ENCODE assay signal across 16 cellular contexts in genomic region chr7:99762680-99763327, GRCh38. TPM values are rescaled to one million over a fixed set of nuclear protein-coding genes. Genes with fewer than 3 reads are reported as not detected.
A peak's percentile ranks its signal among the peaks of the same experiment; 100 is the strongest.
DNase-seq lines count a peak whose midpoint lies in the region; ATAC-seq, FAIRE-seq and TF ChIP-seq lines count a peak whose summit lies in the region.
"Had no signal": no experiment of that assay in that cellular context is flagged by ENCODE, and none has a peak within 500 bp of the region (broad histone marks: within the 10 kb centered on the region; RNA-seq: fewer than 3 reads in every experiment).

No MANE protein-coding gene starts in this region.

- peak; percentile 98 for DNase-seq in NCI-H226
- peak; percentile 87 for DNase-seq in epithelial cell of esophagus (ENCODE audit: low read depth)
- DNase-seq in keratinocyte (ENCODE audit: low read depth, low spot score): no peak
- no peak for DNase-seq in suprapubic skin (ENCODE audit: low spot score in 2 of 2)
- DNase-seq in Karpas-422: no peak
- no peak for DNase-seq in CD4-positive, alpha-beta T cell
- DNase-seq: activated CD8-positive, alpha-beta memory T cell treated with anti-CD3 and anti-CD28 coated beads for 24 hours; DMS53; effector memory CD4-positive, alpha-beta T cell; kidney; NCI-H1417 had no signal

- H3K4me1 ChIP-seq in keratinocyte (ENCODE audit: control insufficient read depth, extremely low read depth, insufficient read depth, low read length): peaks cover 19% of the 10 kb centered on the region
- H3K4me1 ChIP-seq in suprapubic skin: peaks cover 13% of the 10 kb centered on the region
- H3K4me1 ChIP-seq in Karpas-422 (ENCODE audit: low read length): peaks cover 5% of the 10 kb centered on the region
- H3K4me1 ChIP-seq: parathyroid adenoma had no signal

- no peak for TF ChIP-seq POLR2A in suprapubic skin (IDR thresholded peaks at IDR 0.05)

- CTCF ChIA-PET in CD4-positive, alpha-beta T cell (lab: Charles Lee): no interaction called here

- POLR2A ChIA-PET in CD4-positive, alpha-beta T cell (lab: Charles Lee): no interaction called here

- H3K27ac ChIP-seq in keratinocyte (ENCODE audit: control insufficient read depth, insufficient read depth, low read length): peak overlapping the region; percentile 46
- H3K27ac ChIP-seq in suprapubic skin: peak overlapping the region; percentile 38
- H3K27ac ChIP-seq in Karpas-422 (ENCODE audit: low read length): no peak overlapping the region
- H3K27ac ChIP-seq in CD4-positive, alpha-beta T cell (ENCODE audit: low read depth, low read length): no peak overlapping the region
- H3K27ac ChIP-seq: parathyroid adenoma had no signal

- dilution Hi-C loops in keratinocyte (cut with MboI; ENCODE audit: extremely low pct_ligation_motif_present, low sequenced_read_pairs): no loop called here

- H3K27me3 Mint-ChIP-seq in CD4-positive, alpha-beta T cell: peaks cover 4% of the 10 kb centered on the region
- H3K27me3 Mint-ChIP-seq: activated naive CD8-positive, alpha-beta T cell had no signal

- H3K79me2 ChIP-seq in keratinocyte (ENCODE audit: control insufficient read depth, insufficient read depth, low read length): no peaks in the 10 kb centered on the region
- no peaks in the 10 kb centered on the region for H3K79me2 ChIP-seq in Karpas-422 (ENCODE audit: low read length)
- H3K79me2 ChIP-seq: parathyroid adenoma had no signal

- FAIRE-seq in keratinocyte (lab: Jason Lieb, UNC): peak; percentile 90
- FAIRE-seq: GM18507, kidney had no signal

- H3K9me3 Mint-ChIP-seq in CD4-positive, alpha-beta T cell: no peaks in the 10 kb centered on the region

- TF ChIP-seq CTCF in epithelial cell of esophagus (IDR thresholded peaks at IDR 0.05; ENCODE audit: insufficient read depth, low read depth, low read length, missing control alignments) (no peak), keratinocyte (optimal IDR thresholded peaks at IDR 0.05 in 1 of 3, IDR thresholded peaks at IDR 0.05 in 1 of 3, conservative IDR thresholded peaks at IDR 0.05 in 1 of 3; ENCODE audit: extremely low read depth in 1 of 3, insufficient read depth in 2 of 3, low read length in 3 of 3) (no peak), suprapubic skin (IDR thresholded peaks at IDR 0.05) (no peak)
- TF ChIP-seq CTCF in CD4-positive, alpha-beta T cell (IDR thresholded peaks at IDR 0.05): no peak

- no peak for TF ChIP-seq EP300 in suprapubic skin (IDR thresholded peaks at IDR 0.05)

- H3K4me1 Mint-ChIP-seq in CD4-positive, alpha-beta T cell (ENCODE audit: low read depth): no peaks in the 10 kb centered on the region

- H3K27ac Mint-ChIP-seq in CD4-positive, alpha-beta T cell: no peak overlapping the region
- H3K27ac Mint-ChIP-seq: activated naive CD8-positive, alpha-beta T cell had no signal

- no peaks in the 10 kb centered on the region for H3K9me2 ChIP-seq in Karpas-422 (replicated peaks; ENCODE audit: insufficient read depth, low read length)

- no peak overlapping the region for H3K4me3 ChIP-seq in epithelial cell of esophagus (ENCODE audit: low read length)
- H3K4me3 ChIP-seq in keratinocyte (ENCODE audit: control insufficient read depth in 2 of 3, extremely low read depth in 1 of 3, insufficient read depth in 2 of 3, low read depth in 1 of 3, low read length in 3 of 3): peak overlapping the region in 1 of 3 experiments; percentile 19
- H3K4me3 ChIP-seq in suprapubic skin: no peak overlapping the region
- no peak overlapping the region for H3K4me3 ChIP-seq in Karpas-422 (ENCODE audit: low read length)

- WGBS in suprapubic skin: 36% methylated on average over 7 of the region's 7 CpGs

- H4K20me1 ChIP-seq in keratinocyte (ENCODE audit: control insufficient read depth, extremely low read depth, insufficient read depth, low read length) (no peaks in the 10 kb centered on the region), Karpas-422 (ENCODE audit: insufficient read depth, low read depth, low read length) (no peaks in the 10 kb centered on the region)

- H3K9me1 ChIP-seq in keratinocyte (ENCODE audit: control insufficient read depth, extremely low read depth, insufficient read depth, low read length): no peaks in the 10 kb centered on the region

- intact Hi-C loops in CD4-positive, alpha-beta T cell (cut with DNase I, micrococcal nuclease): no loop called here

- H2AFZ ChIP-seq in keratinocyte (ENCODE audit: control insufficient read depth, low read length): peak overlapping the region; percentile 57
- no peak overlapping the region for H2AFZ ChIP-seq in Karpas-422 (ENCODE audit: low read length)
- H2AFZ ChIP-seq: parathyroid adenoma had no signal

- no peaks in the 10 kb centered on the region for H3K9me3 ChIP-seq in keratinocyte (ENCODE audit: control insufficient read depth, low read depth, low read length)
- no peaks in the 10 kb centered on the region for H3K9me3 ChIP-seq in suprapubic skin
- no peaks in the 10 kb centered on the region for H3K9me3 ChIP-seq in Karpas-422 (ENCODE audit: low read length)
- no peaks in the 10 kb centered on the region for H3K9me3 ChIP-seq in CD4-positive, alpha-beta T cell (ENCODE audit: control insufficient read depth, low read length)

- no peaks in the 10 kb centered on the region for H3K36me3 Mint-ChIP-seq in CD4-positive, alpha-beta T cell (ENCODE audit: low read depth)
- H3K36me3 Mint-ChIP-seq: activated naive CD8-positive, alpha-beta T cell had no signal

- H3K4me3 Mint-ChIP-seq in CD4-positive, alpha-beta T cell: no peak overlapping the region
- H3K4me3 Mint-ChIP-seq: activated naive CD8-positive, alpha-beta T cell had no signal

- H3K36me3 ChIP-seq in keratinocyte (ENCODE audit: control insufficient read depth in 2 of 2, extremely low read depth in 1 of 2, insufficient read depth in 2 of 2, low read length in 2 of 2) (no peaks in the 10 kb centered on the region), suprapubic skin (no peaks in the 10 kb centered on the region), Karpas-422 (ENCODE audit: insufficient read depth, low read length) (no peaks in the 10 kb centered on the region)

- ATAC-seq in CD4-positive, alpha-beta T cell (ENCODE audit: poor library complexity): no peak
- ATAC-seq in GM21526 (IDR thresholded peaks at IDR 0.05; ENCODE audit: low FRiP score, unreplicated experiment) (no peak), HG03280 (IDR thresholded peaks at IDR 0.05; ENCODE audit: unreplicated experiment) (no peak)

- H3K9ac ChIP-seq in keratinocyte (ENCODE audit: control insufficient read depth, extremely low read depth, insufficient read depth, low read length) (peak overlapping the region; percentile 18), Karpas-422 (ENCODE audit: low read length) (no peak overlapping the region)
- H3K9ac ChIP-seq: parathyroid adenoma had no signal

- H3K4me2 ChIP-seq in keratinocyte (ENCODE audit: control insufficient read depth, extremely low read depth, insufficient read depth, low read depth, low read length) (peak overlapping the region; percentile 74), Karpas-422 (ENCODE audit: low read depth, low read length, poor library complexity, severe bottlenecking) (no peak overlapping the region)

- H3K27me3 ChIP-seq in keratinocyte (ENCODE audit: control insufficient read depth, extremely low read depth, insufficient read depth, low read length) (no peaks in the 10 kb centered on the region), suprapubic skin (no peaks in the 10 kb centered on the region), Karpas-422 (ENCODE audit: low read length) (no peaks in the 10 kb centered on the region)
- H3K27me3 ChIP-seq in CD4-positive, alpha-beta T cell (ENCODE audit: control insufficient read depth, insufficient read depth, low read length): no peaks in the 10 kb centered on the region

RNA-seq across cellular contexts. Expression of gene CYP3A4, which starts 21.2 kb away (rescaled TPM):
- not detected in 3 replicates for polyA plus RNA-seq in keratinocyte
- not detected for polyA plus RNA-seq in keratinocyte (2011; ENCODE audit: low read depth)
- polyA plus RNA-seq in keratinocyte (2011; cell fraction: cytosol; rRNA removed): not detected in 2 replicates
- polyA plus RNA-seq in keratinocyte (2011; cell fraction: nucleus; rRNA removed): not detected in 2 replicates
- polyA plus RNA-seq in keratinocyte (2012; ENCODE audit: low replicate concordance): 0.08 TPM in 1 of 2 replicates, not detected in the other
- not detected in 3 replicates for polyA minus RNA-seq in keratinocyte
- not detected for polyA minus RNA-seq in keratinocyte (2011; cell fraction: cytosol; rRNA and poly(A)+ RNA removed)
- not detected in 2 replicates for polyA minus RNA-seq in keratinocyte (2011; cell fraction: nucleus; rRNA and poly(A)+ RNA removed)
- 1 to 10 TPM; 2.3 to 7.8 (median 4.4) TPM for total RNA-seq in suprapubic skin
- total RNA-seq in Karpas-422 (2014; rRNA removed; shearing (Covaris generic); ENCODE audit: low replicate concordance): not detected in 2 replicates
- not detected for total RNA-seq in CD4-positive, alpha-beta T cell
- total RNA-seq: kidney had no signal

RNA-seq across cellular contexts. Expression of gene CYP3A7, which starts 27.8 kb away (rescaled TPM):
- polyA plus RNA-seq in keratinocyte: not detected in 3 replicates
- not detected for polyA plus RNA-seq in keratinocyte (2011; ENCODE audit: low read depth)
- not detected in 2 replicates for polyA plus RNA-seq in keratinocyte (2011; cell fraction: cytosol; rRNA removed)
- not detected in 2 replicates for polyA plus RNA-seq in keratinocyte (2011; cell fraction: nucleus; rRNA removed)
- not detected in 2 replicates for polyA plus RNA-seq in keratinocyte (2012; ENCODE audit: low replicate concordance)
- not detected in 3 replicates for polyA minus RNA-seq in keratinocyte
- not detected for polyA minus RNA-seq in keratinocyte (2011; cell fraction: cytosol; rRNA and poly(A)+ RNA removed)
- polyA minus RNA-seq in keratinocyte (2011; cell fraction: nucleus; rRNA and poly(A)+ RNA removed): not detected in 2 replicates
- total RNA-seq in suprapubic skin: under 1 TPM in 1 of 4 donors, not detected in 3; 0.49 TPM
- total RNA-seq in Karpas-422 (2014; rRNA removed; shearing (Covaris generic); ENCODE audit: low replicate concordance): not detected in 2 replicates
- not detected for total RNA-seq in CD4-positive, alpha-beta T cell
- total RNA-seq: kidney had no signal

Comparison
In these comparisons a context has a peak if more than half of its experiments do, and no peak if none do; other contexts are left out.
1. DNase-seq: peak in NCI-H226 (single experiment) and epithelial cell of esophagus (single experiment); none in keratinocyte (single experiment), suprapubic skin (0 of 2), Karpas-422 (single experiment) and CD4-positive, alpha-beta T cell (0 of 10).
2. H3K27ac ChIP-seq: peak in keratinocyte (single experiment) and suprapubic skin (single experiment); none in Karpas-422 (single experiment) and CD4-positive, alpha-beta T cell (single experiment).